8 cellular contexts compared by ENCODE assay signal in genomic region chr15:52178765-52179164, GRCh38. TPM values are rescaled to one million over a fixed set of nuclear protein-coding genes. Genes with fewer than 3 reads are reported as not detected.
DNase-seq lines count a peak whose midpoint lies in the region; ATAC-seq, FAIRE-seq and TF ChIP-seq lines count a peak whose summit lies in the region.

No MANE protein-coding gene starts in this region.

- no peaks in the 10 kb centered on the region for H3F3A ChIP-seq in GM23248 (ENCODE audit: insufficient read depth)

- H2AFZ ChIP-seq in GM23248 = peak overlapping the region; percentile 95

- peak overlapping the region; percentile 85 for H3K4me2 ChIP-seq in GM23248 (ENCODE audit: unreplicated experiment)

- H4K20me1 ChIP-seq in GM23248 (ENCODE audit: insufficient read depth) = no peaks in the 10 kb centered on the region

- H3K27ac ChIP-seq in GM23248 (peak overlapping the region; percentile 72), VCaP (peak overlapping the region; percentile 89), small intestine (ENCODE audit: low read depth in 1 of 2, low read length in 1 of 2) (peak overlapping the region; percentile 73 to 84)

- H3K36me3 ChIP-seq in GM23248 (ENCODE audit: low read depth) (no peaks in the 10 kb centered on the region), small intestine (ENCODE audit: control insufficient read depth in 2 of 2, insufficient read depth in 2 of 2, low read length in 2 of 2) (no peaks in the 10 kb centered on the region)

- peaks cover 15% of the 10 kb centered on the region for H3K79me2 ChIP-seq in GM23248 (ENCODE audit: insufficient read depth)

- H3K9ac ChIP-seq in GM23248 = peak overlapping the region; percentile 90

- TF ChIP-seq CTCF in VCaP (conservative IDR thresholded peaks at IDR 0.05) (no peak), GM13976 (IDR thresholded peaks at IDR 0.05; ENCODE audit: borderline replicate concordance, control extremely low read depth, extremely low read depth, insufficient read depth, missing control alignments) (no peak)

- 20 to 26% methylated on average over 10 of the region's 10 CpGs for WGBS in GM23248 (ENCODE audit: low coverage in 1 of 2, low lambda C conversion rate in 2 of 2, missing lambda C conversion rate in 2 of 2), 2 experiments
- 7 to 22% (median 19%) methylated on average over 10 of the region's 10 CpGs for WGBS in small intestine, 3 donors

- H3K4me1 ChIP-seq in GM23248 (ENCODE audit: insufficient read depth) = no peaks in the 10 kb centered on the region
- H3K4me1 ChIP-seq in small intestine (ENCODE audit: control insufficient read depth in 2 of 2, insufficient read depth in 1 of 2, low read depth in 1 of 2, low read length in 1 of 2) = no peaks in the 10 kb centered on the region

- ATAC-seq in HG03378 (IDR thresholded peaks at IDR 0.05; ENCODE audit: unreplicated experiment) = no peak

- intact Hi-C loops in posterior vena cava (cut with DNase I) = no loop called here

- DNase-seq in GM23248 = peak; percentile 37
- DNase-seq in germinal center (ENCODE audit: low spot score) = peak; percentile 10
- no peak for DNase-seq in small intestine
- no peak for DNase-seq in posterior vena cava (ENCODE audit: low spot score)
- no peak for DNase-seq in GM13976 (ENCODE audit: low spot score)
- no peak for DNase-seq in GF-D8 (lab: John Stamatoyannopoulos, UW)

- no peak for FAIRE-seq in small intestine (lab: Jason Lieb, UNC)

- no peaks in the 10 kb centered on the region for H3K27me3 ChIP-seq in GM23248 (replicated peaks; ENCODE audit: insufficient read depth)
- H3K27me3 ChIP-seq in small intestine (ENCODE audit: control insufficient read depth in 2 of 2, insufficient read depth in 2 of 2, low read length in 2 of 2) = no peaks in the 10 kb centered on the region

- H3K9me2 ChIP-seq in GM23248 (ENCODE audit: insufficient read depth) = no peaks in the 10 kb centered on the region

- in situ Hi-C loops in GM23248 (cut with MboI) (no loop called here), GM13976 (cut with MboI; ENCODE audit: low sequenced_read_pairs, unreplicated experiment) (no loop called here)

- H3K4me3 ChIP-seq in GM23248 = peak overlapping the region; percentile 83
- H3K4me3 ChIP-seq in small intestine (ENCODE audit: low read depth in 1 of 2, low read length in 2 of 2) = peak overlapping the region; percentile 48 to 82

- H3K9me3 ChIP-seq in GM23248 (ENCODE audit: low read depth) (no peaks in the 10 kb centered on the region), small intestine (ENCODE audit: control insufficient read depth, low read depth) (no peaks in the 10 kb centered on the region)

RNA-seq across cellular contexts. Expression of gene GNB5, which starts 12.4 kb away (rescaled TPM):
- 39.1 and 42.8 TPM in 2 replicates for total RNA-seq in GM23248 (2014; rRNA removed; shearing (Covaris generic))
- polyA plus RNA-seq in GM23248 (2016; fragmentation: Nextera tagmentation; extraction: Ambion mirVana) = 39.9 and 42.4 TPM in 2 replicates
- 1 to 10 TPM; 1.3 to 10.0 (median 3.0) TPM for polyA plus RNA-seq in small intestine
- total RNA-seq in posterior vena cava = 10 to 100 TPM; 17.0 to 18.3 TPM

Comparison
In these comparisons a context has a peak if more than half of its experiments do, and no peak if none do; other contexts are left out.
1. DNase-seq: peak in GM23248 (single experiment) and germinal center (single experiment); none in small intestine (single experiment), posterior vena cava (single experiment), GM13976 (single experiment) and GF-D8 (single experiment).
2. Peak in every context shown above with its lines, with median percentiles within 50 percentile points of each other: H3K27ac ChIP-seq.